In the genomic region with DNA sequence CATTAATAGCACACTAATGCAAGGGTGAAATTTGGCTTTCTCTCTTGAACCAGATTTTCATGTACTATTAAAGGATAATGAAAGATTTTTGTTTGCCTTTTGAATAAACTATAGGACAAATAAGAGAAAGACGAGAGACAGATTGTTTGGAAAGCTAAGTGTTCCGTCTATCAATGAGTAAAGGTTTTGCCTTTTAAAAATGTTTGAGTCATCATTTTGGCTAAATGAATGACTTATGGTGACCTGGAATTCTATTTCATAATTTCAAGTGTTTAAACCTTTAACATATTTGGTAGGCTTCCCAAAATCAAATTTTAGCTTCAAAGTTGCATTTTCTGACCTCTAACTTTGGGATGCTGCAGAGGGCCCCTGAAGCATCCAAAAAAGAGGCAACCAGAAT, we compare ENCODE assay signal across 17 cellular contexts.
"Had no signal": no experiment of that assay in that cellular context is flagged by ENCODE, and none has a peak within 500 bp of the region (broad histone marks: within the 10 kb centered on the region; RNA-seq: fewer than 3 reads in every experiment).

No MANE protein-coding gene starts in this region.

- H3K36me3 ChIP-seq: right atrium auricular region had no signal

- H3K27ac ChIP-seq: body of pancreas, epithelial cell of prostate, right atrium auricular region had no signal

- H3K4me2 ChIP-seq: smooth muscle cell had no signal

- ATAC-seq: activated T-cell treated with anti-CD3 and anti-CD28 coated beads, Interleukin-2, amount 50 U/mL, for 4 hours; body of pancreas; effector memory CD8-positive, alpha-beta T cell; left ventricle myocardium superior; natural killer cell treated with Interleukin-12 subunit alpha and Interleukin-12 subunit beta and Interleukin-15 and Interleukin-18, amount 100 ng/mL, for 72 hours; stimulated activated naive CD8-positive, alpha-beta T cell treated with anti-CD3 and anti-CD28 coated beads, Interleukin-15, Interleukin-2, amounts not matched to agents 100 U/mL and 50 U/mL, for 24 hours had no signal

- H3K27me3 ChIP-seq: body of pancreas, right atrium auricular region had no signal

- H3K9me3 ChIP-seq: body of pancreas, right atrium auricular region had no signal

- DNase-seq: activated CD4-positive, alpha-beta memory T cell treated with anti-CD3 and anti-CD28 coated beads, Interleukin-2, amount 10 ng/mL, durations not matched to agents 7 days and 5 days; activated CD4-positive, alpha-beta T cell treated with anti-CD3 and anti-CD28 coated beads for 4 hours; activated effector memory CD4-positive, alpha-beta T cell treated with Interleukin-2 at 50 U/mL for 16 hours; activated T-cell treated with anti-CD3 and anti-CD28 coated beads, Interleukin-2, amount 50 U/mL, for 4 hours; amniotic stem cell; body of pancreas; cerebellar nuclear complex; effector memory CD8-positive, alpha-beta T cell; glutamatergic neuron; hypothalamus; left ventricle myocardium superior; stimulated activated naive CD8-positive, alpha-beta T cell treated with anti-CD3 and anti-CD28 coated beads, Interleukin-15, Interleukin-2, amounts not matched to agents 100 U/mL and 50 U/mL, for 24 hours; trophoblast cell had no signal

- H3K4me1 ChIP-seq: body of pancreas, right atrium auricular region had no signal

- H3K4me3 ChIP-seq: body of pancreas, right atrium auricular region, smooth muscle cell had no signal
